ENCODE assay signal across 8 cellular contexts in the genomic region with DNA sequence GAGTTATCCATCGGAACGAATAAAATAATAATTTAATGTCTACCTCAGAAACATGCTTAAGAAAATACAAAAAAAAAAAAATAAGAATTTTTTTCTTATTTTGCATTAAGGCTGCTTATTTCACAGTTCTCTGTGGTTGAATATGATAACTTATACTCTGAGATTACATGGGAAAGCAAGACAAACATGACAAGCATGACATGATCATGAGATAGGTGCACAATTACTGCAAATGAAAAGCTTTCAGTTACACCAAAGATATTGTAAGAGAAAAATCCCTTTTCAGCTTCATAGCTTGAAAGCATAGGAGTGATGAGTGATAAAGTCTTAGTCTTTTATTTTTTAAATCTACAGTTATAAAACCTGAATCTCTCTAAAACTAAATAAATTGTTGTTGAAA.
"Had no signal": no experiment of that assay in that cellular context is flagged by ENCODE, and none has a peak within 500 bp of the region (broad histone marks: within the 10 kb centered on the region; RNA-seq: fewer than 3 reads in every experiment).

No MANE protein-coding gene starts in this region.

- H3K27ac ChIP-seq: HL-60 had no signal

- H3K4me2 ChIP-seq: GM23338 had no signal

- H3K4me3 Mint-ChIP-seq: GM23338, H9, HFFc6, IgD-negative memory B cell had no signal

- H2AFZ ChIP-seq: GM23338 had no signal

- H3K36me3 Mint-ChIP-seq: IgD-negative memory B cell had no signal

- H3K9me3 Mint-ChIP-seq: GM23338, H9 had no signal

- H3K4me3 ChIP-seq: GM23338 had no signal

- H3K27me3 Mint-ChIP-seq: IgD-negative memory B cell had no signal

- ATAC-seq: GM23338, HepG2 had no signal

- DNase-seq: H9, HCEC 1CT, HFFc6, KBM-7 had no signal

- H3K4me1 Mint-ChIP-seq: GM23338, H9, IgD-negative memory B cell had no signal

- H3K27ac Mint-ChIP-seq: GM23338, H9, HFFc6, IgD-negative memory B cell had no signal
